ENCODE assay signal across 17 cellular contexts in genomic region chr7:49771427-49772176, GRCh38. TPM values are rescaled to one million over a fixed set of nuclear protein-coding genes. Genes with fewer than 3 reads are reported as not detected.
DNase-seq lines count a peak whose midpoint lies in the region; ATAC-seq and TF ChIP-seq lines count a peak whose summit lies in the region.
"Had no signal": no experiment of that assay in that cellular context is flagged by ENCODE, and none has a peak within 500 bp of the region (broad histone marks: within the 10 kb centered on the region; RNA-seq: fewer than 3 reads in every experiment).

No MANE protein-coding gene starts in this region.

- no peaks in the 10 kb centered on the region for H3K79me2 ChIP-seq in KMS-11 (ENCODE audit: insufficient read depth, low read depth)

- H3K4me1 ChIP-seq in KMS-11 (ENCODE audit: low read depth, poor library complexity, severe bottlenecking) (peaks cover 61% of the 10 kb centered on the region), right atrium auricular region (peaks cover 0 to 25% of the 10 kb centered on the region in 2 donors)

- peak overlapping the region; percentile 25; the same call in 1 of the 2 replicates for H3K4me2 ChIP-seq in KMS-11

- no peak for TF ChIP-seq CTCF in KMS-11 (conservative IDR thresholded peaks at IDR 0.05; ENCODE audit: low read depth, low read length)
- no peak for TF ChIP-seq CTCF in right atrium auricular region (IDR thresholded peaks at IDR 0.05)

- DNase-seq in right atrium auricular region (ENCODE audit: low spot score) (no peak), NCI-H187 (lab: John Stamatoyannopoulos, UW) (no peak), HK-2 (ENCODE audit: unreplicated experiment) (no peak)
- DNase-seq: activated CD8-positive, alpha-beta memory T cell treated with anti-CD3 and anti-CD28 coated beads for 24 hours; activated naive CD4-positive, alpha-beta T cell treated with Interleukin-2 at 50 U/mL for 16 hours; IMR-90; kidney; NCI-H146; SHP77 treated with DMSO at 0.1 percent for 48 hours; stimulated activated CD4-positive, alpha-beta T cell treated with anti-CD3 and anti-CD28 coated beads, Interleukin-4, amount 100 ng/mL, for 1 hour; stimulated activated naive CD4-positive, alpha-beta T cell treated with Interleukin-2 at 50 U/mL for 16 hours had no signal

- H3K36me3 ChIP-seq in KMS-11 (ENCODE audit: insufficient read depth) (no peaks in the 10 kb centered on the region), right atrium auricular region (no peaks in the 10 kb centered on the region)
- H3K36me3 ChIP-seq: breast epithelium had no signal

- H3K9me3 ChIP-seq in right atrium auricular region = no peaks in the 10 kb centered on the region
- H3K9me3 ChIP-seq: breast epithelium had no signal

- H3K4me3 ChIP-seq in KMS-11 (IDR thresholded peaks at IDR 0.05; ENCODE audit: insufficient read depth, low read depth, low read length) (no peak overlapping the region), right atrium auricular region (no peak overlapping the region)
- H3K4me3 ChIP-seq: breast epithelium had no signal

- H3K27ac ChIP-seq in KMS-11 (peak overlapping the region; percentile 49), right atrium auricular region (no peak overlapping the region)
- H3K27ac ChIP-seq: breast epithelium had no signal

- H3K9ac ChIP-seq in KMS-11 = no peak overlapping the region

- H4K20me1 ChIP-seq in KMS-11 (ENCODE audit: insufficient read depth) = no peaks in the 10 kb centered on the region

- H2AFZ ChIP-seq in KMS-11 (ENCODE audit: low read depth) = peak overlapping the region; percentile 3; the same call in 1 of the 2 replicates

- ATAC-seq in GM18511 (IDR thresholded peaks at IDR 0.05; ENCODE audit: unreplicated experiment) (peak; percentile 23), GM21390 (IDR thresholded peaks at IDR 0.05; ENCODE audit: unreplicated experiment) (peak; percentile 27), HG02938 (IDR thresholded peaks at IDR 0.05; ENCODE audit: unreplicated experiment) (peak; percentile 32), HG02970 (IDR thresholded peaks at IDR 0.05; ENCODE audit: low FRiP score, unreplicated experiment) (no peak)

- H3K27me3 ChIP-seq in KMS-11 (ENCODE audit: insufficient read depth, low read depth) (no peaks in the 10 kb centered on the region), right atrium auricular region (no peaks in the 10 kb centered on the region)

RNA-seq across cellular contexts. Expression of gene VWC2, which starts 1.8 kb away (rescaled TPM):
- total RNA-seq in right atrium auricular region = 1 to 10 TPM; 1.7 to 4.0 TPM
- total RNA-seq: IMR-90 had no signal
